Comparison of ENCODE assay signal across 19 cellular contexts in the genomic region with DNA sequence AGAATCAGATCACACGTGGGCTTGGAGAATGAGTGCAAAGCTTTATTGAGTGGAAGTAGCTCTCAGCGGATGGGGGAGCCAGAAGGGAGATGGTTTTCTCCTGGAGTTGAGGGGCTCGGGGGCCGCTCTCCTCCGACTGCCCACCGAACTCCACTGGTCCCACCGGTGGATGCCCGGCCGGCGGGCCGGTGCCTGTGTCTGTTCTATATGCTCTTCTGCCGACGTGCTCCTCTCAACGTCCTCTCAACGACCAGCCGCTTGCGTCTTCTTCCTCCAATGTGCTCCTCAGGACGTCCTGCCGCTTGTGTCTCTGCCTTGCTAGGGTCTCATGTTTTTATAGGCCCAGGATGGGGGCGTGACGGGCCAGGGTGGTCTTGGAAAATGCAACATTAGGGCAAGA.
DNase-seq lines count a peak whose midpoint lies in the region; ATAC-seq and TF ChIP-seq lines count a peak whose summit lies in the region.
"Had no signal": no experiment of that assay in that cellular context is flagged by ENCODE, and none has a peak within 500 bp of the region (broad histone marks: within the 10 kb centered on the region; RNA-seq: fewer than 3 reads in every experiment).

No MANE protein-coding gene starts in this region.

- H3K23ac ChIP-seq in IMR-90 (ENCODE audit: low read depth, low read length) (no peak overlapping the region), neuronal stem cell (ENCODE audit: low read depth, low read length, poor library complexity) (no peak overlapping the region)

- no peaks in the 10 kb centered on the region for H4K20me1 ChIP-seq in IMR-90 (ENCODE audit: insufficient read depth, low read length)
- H4K20me1 ChIP-seq: BLaER1 had no signal

- H2BK120ac ChIP-seq in IMR-90 (ENCODE audit: low read depth, low read length) (peak overlapping the region; percentile 55; the same call in 1 of the 2 replicates), neuronal stem cell (ENCODE audit: low read depth, low read length) (no peak overlapping the region)

- ATAC-seq in IMR-90 (ENCODE audit: low read depth) (no peak), GM18873 (IDR thresholded peaks at IDR 0.05; ENCODE audit: low FRiP score, unreplicated experiment) (no peak)

- no peak overlapping the region for H2AK9ac ChIP-seq in IMR-90 (replicated peaks; ENCODE audit: low read depth, low read length, poor library complexity)

- H3K4me1 Mint-ChIP-seq in Caco-2 (ENCODE audit: low read depth, unreplicated experiment): peaks cover 32% of the 10 kb centered on the region
- H3K4me1 Mint-ChIP-seq: CD14-positive monocyte; CD4-positive, alpha-beta memory T cell; CD4-positive, CD25-positive, alpha-beta regulatory T cell; CD8-positive, alpha-beta memory T cell had no signal

- H3K27me3 Mint-ChIP-seq in Caco-2 (ENCODE audit: insufficient read depth, unreplicated experiment): no peaks in the 10 kb centered on the region
- H3K27me3 Mint-ChIP-seq: CD4-positive, alpha-beta memory T cell had no signal

- H2AFZ ChIP-seq in IMR-90 (replicated peaks; ENCODE audit: low read length, poor library complexity) (no peak overlapping the region), neuronal stem cell (ENCODE audit: low read length) (no peak overlapping the region)

- no TSS peak for BruUV-seq in Caco-2 (replicated peaks; lab: Mats Ljungman, UMichigan)
- BruUV-seq in IMR-90 (replicated peaks; lab: Mats Ljungman, UMichigan): no TSS peak

- WGBS in IMR-90 (ENCODE audit: extremely low coverage in 2 of 2, insufficient read length in 1 of 2), 2 experiments: 98% methylated on average over 10 of the region's 21 CpGs; no CpG with 5 or more reads in 1 of the 2 experiments
- no CpG with 5 or more reads among the region's 21 CpGs for WGBS in neuronal stem cell (ENCODE audit: extremely low coverage in 2 of 2, insufficient read length in 2 of 2, insufficient replicate concordance in 1 of 2), 2 donors

- H3K4me3 Mint-ChIP-seq in Caco-2 (ENCODE audit: unreplicated experiment): no peak overlapping the region
- H3K4me3 Mint-ChIP-seq: CD14-positive monocyte; CD4-positive, CD25-positive, alpha-beta regulatory T cell; CD8-positive, alpha-beta memory T cell had no signal

- H3K27ac ChIP-seq in IMR-90 (ENCODE audit: insufficient read depth, low read length): peak overlapping the region; percentile 22; the same call in 1 of the 2 replicates
- H3K27ac ChIP-seq in neuronal stem cell (replicated peaks; ENCODE audit: low read length): no peak overlapping the region
- H3K27ac ChIP-seq: BLaER1 had no signal

- H2BK5ac ChIP-seq in IMR-90 (ENCODE audit: low read depth, low read length, poor library complexity, severe bottlenecking) (peak overlapping the region; percentile 45), neuronal stem cell (ENCODE audit: low read length) (no peak overlapping the region)

- 0 out of 2 replicates have a peak overlapping the region, but pooled peaks have one; percentile 3 for H2BK20ac ChIP-seq in IMR-90 (ENCODE audit: low read depth, low read length)

- H4K91ac ChIP-seq in IMR-90 (ENCODE audit: insufficient read depth, low read depth, low read length) (no peak overlapping the region; the same call in 1 of the 2 replicates), neuronal stem cell (ENCODE audit: low read depth, low read length, poor library complexity) (no peak overlapping the region)

- H2BK15ac ChIP-seq in IMR-90 (ENCODE audit: low read depth, low read length) (peak overlapping the region; percentile 79; the same call in 2 of the 3 replicates), neuronal stem cell (ENCODE audit: low read length) (no peak overlapping the region)

- CTCF ChIA-PET in Caco-2 (lab: Charles Lee) (no interaction called here), IMR-90 (lab: Yijun Ruan, JAX) (interaction anchor here (0.6 kb wide), 1 partner anchor 71 kb away, joined by 3 read pairs; no protein-coding TSS in a partner anchor)

- no peak overlapping the region for H4K5ac ChIP-seq in IMR-90 (ENCODE audit: low read depth, low read length)

- H2BK12ac ChIP-seq in neuronal stem cell (ENCODE audit: low read length): no peak overlapping the region

- intact Hi-C loops in Caco-2 (cut with micrococcal nuclease; ENCODE audit: unreplicated experiment) (no loop called here), IMR-90 (cut with micrococcal nuclease) (no loop called here)

- no peaks in the 10 kb centered on the region for H3K36me3 Mint-ChIP-seq in Caco-2 (ENCODE audit: insufficient read depth, unreplicated experiment)
- H3K36me3 Mint-ChIP-seq: CD14-positive monocyte; CD4-positive, alpha-beta memory T cell; CD4-positive, CD25-positive, alpha-beta regulatory T cell; CD8-positive, alpha-beta memory T cell had no signal

- H3K36me3 ChIP-seq in Caco-2 (ENCODE audit: control insufficient read depth, insufficient read depth, low read length) (no peaks in the 10 kb centered on the region), IMR-90 (ENCODE audit: control insufficient read depth, insufficient read depth, low read length) (no peaks in the 10 kb centered on the region), neuronal stem cell (replicated peaks in 1 of 2; ENCODE audit: control insufficient read depth in 2 of 2, insufficient read depth in 2 of 2, low read length in 2 of 2) (no peaks in the 10 kb centered on the region)
- H3K36me3 ChIP-seq: BE2C, BLaER1 had no signal

- H3K9me3 Mint-ChIP-seq in Caco-2 (ENCODE audit: unreplicated experiment): peaks cover 28% of the 10 kb centered on the region

- H3K4me1 ChIP-seq in Caco-2 (peaks cover 38% of the 10 kb centered on the region), IMR-90 (ENCODE audit: control insufficient read depth, insufficient read depth, low read length) (peaks cover 4% of the 10 kb centered on the region; the same call in 1 of the 2 replicates), neuronal stem cell (ENCODE audit: control insufficient read depth in 2 of 2, insufficient read depth in 1 of 2, low read depth in 1 of 2, low read length in 2 of 2) (peaks cover 0 to 5% of the 10 kb centered on the region in 2 donors)
- H3K4me1 ChIP-seq: BLaER1 had no signal

- H3K4me2 ChIP-seq in IMR-90 (ENCODE audit: low read depth, low read length): no peak overlapping the region
- no peak overlapping the region for H3K4me2 ChIP-seq in neuronal stem cell (ENCODE audit: insufficient read depth, low read length, poor library complexity, severe bottlenecking)
- H3K4me2 ChIP-seq: BLaER1 had no signal

- no peak for TF ChIP-seq POLR2A in IMR-90 (IDR thresholded peaks at IDR 0.05; ENCODE audit: low read depth, low read length)

- no peak overlapping the region for H3K56ac ChIP-seq in IMR-90 (ENCODE audit: extremely low read depth, insufficient read depth, low read length)

- H3K79me1 ChIP-seq in IMR-90 (ENCODE audit: low read depth in 1 of 2, low read length in 2 of 2): peaks cover 3 to 9% of the 10 kb centered on the region in 2 experiments; a peak in 3 of 4 replicates
- H3K79me1 ChIP-seq in neuronal stem cell (ENCODE audit: low read depth, low read length): peaks cover 2% of the 10 kb centered on the region

- in situ Hi-C loops in IMR-90 (cut with MboI; ENCODE audit: low sequenced_read_pairs): no loop called here

- TF ChIP-seq CTCF in Caco-2 (IDR thresholded peaks at IDR 0.05; ENCODE audit: insufficient read depth in 1 of 2, low read depth in 1 of 2, low read length in 1 of 2, severe bottlenecking in 1 of 2, unreplicated experiment in 1 of 2) (no peak), IMR-90 (conservative IDR thresholded peaks at IDR 0.05; ENCODE audit: low read depth, low read length) (no peak)

- H3K27me3 ChIP-seq in Caco-2 (replicated peaks; ENCODE audit: control insufficient read depth, insufficient read depth, low read length) (no peaks in the 10 kb centered on the region), IMR-90 (ENCODE audit: control insufficient read depth, insufficient read depth, low read length) (no peaks in the 10 kb centered on the region), neuronal stem cell (ENCODE audit: control insufficient read depth in 3 of 3, insufficient read depth in 3 of 3, low read depth in 1 of 3, low read length in 3 of 3) (no peaks in the 10 kb centered on the region)
- H3K27me3 ChIP-seq: BE2C, BLaER1 had no signal

- dilution Hi-C loops in IMR-90 (cut with HindIII; ENCODE audit: low sequenced_read_pairs, unreplicated experiment): no loop called here

- no peak overlapping the region for H3K18ac ChIP-seq in IMR-90 (ENCODE audit: low read depth, low read length)
- H3K18ac ChIP-seq in neuronal stem cell (ENCODE audit: low read length): peak overlapping the region; percentile 59

- H4K8ac ChIP-seq in IMR-90 (ENCODE audit: low read depth in 2 of 2, low read length in 2 of 2) (no peak overlapping the region), neuronal stem cell (ENCODE audit: low read depth, low read length) (no peak overlapping the region)

- H2AK5ac ChIP-seq in IMR-90 (ENCODE audit: low read depth, low read length) (peak overlapping the region; percentile 75; the same call in 1 of the 2 replicates), neuronal stem cell (ENCODE audit: low read depth, low read length) (peak overlapping the region; percentile 77)

- H3K14ac ChIP-seq in IMR-90 (replicated peaks; ENCODE audit: low read depth, low read length) (no peak overlapping the region), neuronal stem cell (ENCODE audit: low read length) (no peak overlapping the region)

- TF ChIP-seq RAD21 in IMR-90 (IDR thresholded peaks at IDR 0.05; ENCODE audit: low read length): no peak

- POLR2A ChIA-PET in Caco-2 (lab: Charles Lee) (no interaction called here), IMR-90 (lab: Charles Lee; ENCODE audit: unreplicated experiment) (interaction anchor here (0.6 kb wide), 1 partner anchor 110 kb away, joined by 13 read pairs; no protein-coding TSS in a partner anchor)

- H3K9me3 ChIP-seq in Caco-2 (peaks cover 13% of the 10 kb centered on the region; the same call in 1 of the 2 replicates), IMR-90 (ENCODE audit: control insufficient read depth, insufficient read depth, low read length) (no peaks in the 10 kb centered on the region), neuronal stem cell (replicated peaks in 1 of 2; ENCODE audit: control insufficient read depth in 2 of 2, insufficient read depth in 1 of 2, low read depth in 1 of 2, low read length in 2 of 2) (peaks cover 0 to 2% of the 10 kb centered on the region in 2 donors)
- H3K9me3 ChIP-seq: BE2C, BLaER1 had no signal

- DNase-seq in Caco-2 (no peak), IMR-90 (no peak), neuronal stem cell (ENCODE audit: low spot score) (no peak), NOMO-1 (lab: John Stamatoyannopoulos, UW; ENCODE audit: unreplicated experiment in 2 of 2) (no peak), iPS-NIHi11 (ENCODE audit: low spot score) (no peak)
- DNase-seq: 8988T; ACHN; BE2C; C1 segment of cervical spinal cord; Calu3; CD4-positive, alpha-beta memory T cell; CD4-positive, CD25-positive, alpha-beta regulatory T cell; CD8-positive, alpha-beta memory T cell; COR-L47; DMS79 treated with DMSO at 0.1 percent for 48 hours; GF-D8 had no signal

- H3K4ac ChIP-seq in IMR-90 (ENCODE audit: low read depth, low read length): peak overlapping the region; percentile 60; the same call in 1 of the 2 replicates
- no peak overlapping the region for H3K4ac ChIP-seq in neuronal stem cell (ENCODE audit: low read length)

- H3K4me3 ChIP-seq in Caco-2 (ENCODE audit: low read depth, low read length) (no peak overlapping the region), IMR-90 (ENCODE audit: insufficient read depth, low read depth, low read length) (no peak overlapping the region), neuronal stem cell (ENCODE audit: low read length in 2 of 2) (no peak overlapping the region)
- H3K4me3 ChIP-seq: BLaER1 had no signal

- H3K9me1 ChIP-seq in IMR-90 (ENCODE audit: insufficient read depth, low read length): peaks cover 4% of the 10 kb centered on the region; the same call in 1 of the 2 replicates

- peak overlapping the region; percentile 86 for H3K27ac Mint-ChIP-seq in Caco-2 (ENCODE audit: unreplicated experiment)
- H3K27ac Mint-ChIP-seq: CD14-positive monocyte; CD4-positive, alpha-beta memory T cell; CD4-positive, CD25-positive, alpha-beta regulatory T cell; CD8-positive, alpha-beta memory T cell had no signal

- no peak overlapping the region for H3K9ac ChIP-seq in IMR-90 (ENCODE audit: low read depth, low read length)
- H3K9ac ChIP-seq in neuronal stem cell (ENCODE audit: low read depth, low read length, poor library complexity): no peak overlapping the region
- H3K9ac ChIP-seq: BLaER1 had no signal
